Comparison of ENCODE assay signal across 27 cellular contexts in the genomic region with DNA sequence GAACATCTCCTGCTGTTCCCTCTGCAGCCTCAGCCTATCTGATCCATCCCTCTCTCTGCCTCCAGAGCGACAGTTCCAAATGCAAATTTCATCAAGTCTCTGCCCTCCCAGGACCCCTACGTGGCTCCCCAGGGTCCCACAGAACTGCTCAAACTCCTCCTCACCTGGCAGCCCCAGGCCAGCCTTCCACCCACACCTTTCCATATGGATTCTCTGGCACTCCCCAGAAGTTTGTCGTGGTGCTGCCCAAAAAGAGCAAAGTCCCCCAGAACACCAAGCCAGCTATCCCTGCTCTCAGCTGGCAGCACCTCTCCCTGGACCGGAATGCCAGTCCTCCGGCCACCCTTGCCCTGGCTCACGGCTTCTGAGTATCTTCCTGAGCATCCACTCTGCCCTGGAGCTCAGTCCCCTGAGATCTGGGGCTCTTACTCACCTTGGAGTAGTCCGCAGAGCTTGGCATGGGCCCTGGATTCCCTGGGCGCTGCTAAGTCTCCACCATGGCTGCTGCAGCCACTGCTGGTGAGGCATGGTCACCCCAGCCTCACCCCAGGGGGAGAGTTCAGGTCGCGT.
"Had no signal": no experiment of that assay in that cellular context is flagged by ENCODE, and none has a peak within 500 bp of the region (broad histone marks: within the 10 kb centered on the region; RNA-seq: fewer than 3 reads in every experiment).

No MANE protein-coding gene starts in this region.

- ATAC-seq: body of pancreas, lower lobe of right lung, psoas muscle, upper lobe of right lung had no signal

- H3K4me3 ChIP-seq: adrenal gland, body of pancreas, lower lobe of right lung, psoas muscle, smooth muscle cell, suprapubic skin, tibial artery, upper lobe of right lung had no signal

- H3K27ac ChIP-seq: adrenal gland, body of pancreas, lower lobe of right lung, parathyroid adenoma, psoas muscle, suprapubic skin, tibial artery, upper lobe of right lung had no signal

- H3K27me3 ChIP-seq: adrenal gland, body of pancreas, tibial artery had no signal

- H3K4me1 ChIP-seq: adrenal gland, body of pancreas, lower lobe of right lung, parathyroid adenoma, psoas muscle, suprapubic skin, tibial artery, upper lobe of right lung had no signal

- H3K4me2 ChIP-seq: smooth muscle cell had no signal

- H3K79me2 ChIP-seq: parathyroid adenoma had no signal

- DNase-seq: activated CD4-positive, alpha-beta T cell treated with anti-CD3 and anti-CD28 coated beads for 4 hours; activated CD4-positive, alpha-beta T cell treated with anti-CD3 and anti-CD28 coated beads, Interleukin-2, amount 50 U/mL, for 4 hours; activated CD4-positive, CD25-positive, alpha-beta regulatory T cell; activated effector memory CD4-positive, alpha-beta T cell treated with anti-CD3 and anti-CD28 coated beads, Interleukin-2, amount 50 U/mL, for 16 hours; activated naive CD4-positive, alpha-beta T cell treated with anti-CD3 and anti-CD28 coated beads for 36 hours; activated naive CD8-positive, alpha-beta T cell treated with anti-CD3 and anti-CD28 coated beads for 36 hours; activated T-cell treated with anti-CD3 and anti-CD28 coated beads, Interleukin-2, amount 50 U/mL, for 1 hour; aorta; body of pancreas; effector memory CD4-positive, alpha-beta T cell; erythroblast; foreskin fibroblast; hypothalamus; lower lobe of right lung; mesenchymal stem cell; nephron progenitor cell; nucleus accumbens; psoas muscle; stimulated activated CD4-positive, alpha-beta T cell treated with anti-CD3 and anti-CD28 coated beads, Interleukin-15, amount 100 ng/mL, for 24 hours; stimulated activated CD4-positive, alpha-beta T cell treated with anti-CD3 and anti-CD28 coated beads, Interleukin-2, amount 100 ng/mL, for 24 hours; stimulated activated naive CD4-positive, alpha-beta T cell; tibial artery; upper lobe of right lung had no signal

- H3K36me3 ChIP-seq: adrenal gland, lower lobe of right lung, suprapubic skin, tibial artery, upper lobe of right lung had no signal

- H3K9me3 ChIP-seq: adrenal gland, body of pancreas, lower lobe of right lung, psoas muscle, suprapubic skin, tibial artery, upper lobe of right lung had no signal

- H3K9ac ChIP-seq: parathyroid adenoma had no signal
